In genomic region chr7:107080533-107080932, GRCh38 we compare ENCODE assay signal across 25 cellular contexts. TPM values are rescaled to one million over a fixed set of nuclear protein-coding genes. Genes with fewer than 3 reads are reported as not detected.
DNase-seq lines count a peak whose midpoint lies in the region; ATAC-seq, FAIRE-seq and TF ChIP-seq lines count a peak whose summit lies in the region.
"Had no signal": no experiment of that assay in that cellular context is flagged by ENCODE, and none has a peak within 500 bp of the region (broad histone marks: within the 10 kb centered on the region; RNA-seq: fewer than 3 reads in every experiment).

No MANE protein-coding gene starts in this region.

- H3K36me3 ChIP-seq in SK-N-SH (replicated peaks in 1 of 2; ENCODE audit: control insufficient read depth in 1 of 2, insufficient read depth in 2 of 2, low read length in 1 of 2): no peaks in the 10 kb centered on the region
- peaks cover 19% of the 10 kb centered on the region for H3K36me3 ChIP-seq in K562 (ENCODE audit: control insufficient read depth, insufficient read depth, low read length)
- H3K36me3 ChIP-seq in endothelial cell of umbilical vein (ENCODE audit: control insufficient read depth in 2 of 2, extremely low read depth in 1 of 2, insufficient read depth in 2 of 2, low read length in 2 of 2): no peaks in the 10 kb centered on the region
- H3K36me3 ChIP-seq: BLaER1 had no signal

- 96% methylated on average over 2 of the region's 2 CpGs for whole genome bisulfite sequencing in SK-N-SH (ENCODE audit: low lambda C conversion rate)
- WGBS in K562 (ENCODE audit: insufficient coverage, low coverage, missing lambda C conversion rate): 17% methylated on average over 2 of the region's 2 CpGs

- H3K4me2 ChIP-seq in SK-N-SH (no peak overlapping the region), K562 (ENCODE audit: insufficient read depth, low read length) (peak overlapping the region; percentile 75), endothelial cell of umbilical vein (ENCODE audit: insufficient read depth, low read length) (peak overlapping the region; percentile 85)
- H3K4me2 ChIP-seq: BLaER1 had no signal

- TF ChIP-seq CTCF in SK-N-SH (IDR thresholded peaks at IDR 0.05): no peak
- 0 out of 6 replicates have a peak, but pooled peaks of 1 of the 3 experiments have one; percentile 6 for TF ChIP-seq CTCF in K562 (IDR thresholded peaks at IDR 0.05 in 2 of 3, conservative IDR thresholded peaks at IDR 0.05 in 1 of 3; ENCODE audit: insufficient read depth in 2 of 3, low read depth in 1 of 3, low read length in 3 of 3)
- TF ChIP-seq CTCF in endothelial cell of umbilical vein (IDR thresholded peaks at IDR 0.05; ENCODE audit: extremely low read depth in 1 of 2, insufficient read depth in 1 of 2, low read depth in 1 of 2, low read length in 2 of 2): no peak
- no peak for TF ChIP-seq CTCF in type B pancreatic cell (conservative IDR thresholded peaks at IDR 0.05)

- no peak overlapping the region for H3K9ac ChIP-seq in SK-N-SH
- peak overlapping the region in 1 of 2 experiments; percentile 41; a peak in 3 of 4 replicates for H3K9ac ChIP-seq in K562 (ENCODE audit: insufficient read depth in 1 of 2, low read depth in 2 of 2, low read length in 2 of 2)
- H3K9ac ChIP-seq in endothelial cell of umbilical vein (replicated peaks; ENCODE audit: extremely low read depth, insufficient read depth, low read length): no peak overlapping the region
- H3K9ac ChIP-seq: BLaER1, GM23248 had no signal

- TF ChIP-seq EP300 in SK-N-SH (IDR thresholded peaks at IDR 0.05; ENCODE audit: borderline replicate concordance in 1 of 2, low read depth in 1 of 2, low read length in 1 of 2) (no peak), K562 (IDR thresholded peaks at IDR 0.05; ENCODE audit: low read length) (peak; percentile 42)

- no peak for FAIRE-seq in K562 (lab: Jason Lieb, UNC)
- no peak for FAIRE-seq in endothelial cell of umbilical vein (lab: Jason Lieb, UNC)
- FAIRE-seq: A204.1, GM12878, GM19239, H1 had no signal

- dilution Hi-C loops in endothelial cell of umbilical vein (cut with MboI; ENCODE audit: extremely low pct_ligation_motif_present, low sequenced_read_pairs): no loop called here

- H3K79me2 ChIP-seq in SK-N-SH (ENCODE audit: insufficient read depth) (0 out of 2 replicates have a peak, but pooled peaks cover 5% of the 10 kb centered on the region), K562 (ENCODE audit: control insufficient read depth, insufficient read depth, low read length) (peaks cover 96% of the 10 kb centered on the region), endothelial cell of umbilical vein (ENCODE audit: control insufficient read depth, insufficient read depth, low read length) (peaks cover 18% of the 10 kb centered on the region)

- no peak for DNase-seq in SK-N-SH
- no peak for DNase-seq in K562 (ENCODE audit: extremely low read depth in 1 of 4, low spot score in 3 of 4)
- no peak for DNase-seq in endothelial cell of umbilical vein (ENCODE audit: low read depth, low spot score)
- DNase-seq in epidermal melanocyte (ENCODE audit: insufficient read length, low spot score): no peak
- no peak for DNase-seq in type B pancreatic cell (ENCODE audit: extremely low spot score, unreplicated experiment)
- DNase-seq in activated naive CD4-positive, alpha-beta T cell (lab: John Stamatoyannopoulos, UW): no peak
- DNase-seq: Caco-2; CD4-positive, CD25-positive, alpha-beta regulatory T cell; CD8-positive, alpha-beta T cell; DMS153; DMS79; EL; GDM1; GM23248; H7; HCEC 1CT had no signal

- in situ Hi-C loops in K562 (cut with MboI): no loop called here

- TF ChIP-seq POLR2A in K562 (conservative IDR thresholded peaks at IDR 0.05) (no peak), endothelial cell of umbilical vein (IDR thresholded peaks at IDR 0.05; ENCODE audit: low read depth, low read length) (no peak)

- no peak overlapping the region for H3K4me3 Mint-ChIP-seq in type B pancreatic cell
- H3K4me3 Mint-ChIP-seq: B cell; CD4-positive, CD25-positive, alpha-beta regulatory T cell; CD8-positive, alpha-beta T cell had no signal

- TF ChIP-seq RAD21 in SK-N-SH (IDR thresholded peaks at IDR 0.05; ENCODE audit: low read length) (no peak), K562 (CRISPR knock-in tag; conservative IDR thresholded peaks at IDR 0.05 in 1 of 2, IDR thresholded peaks at IDR 0.05 in 1 of 2) (no peak)

- POLR2A ChIA-PET in SK-N-SH (lab: Yijun Ruan, JAX): interaction anchor here (1.0 kb wide), 1 partner anchor 36 kb away, joined by 3 read pairs; no protein-coding TSS in a partner anchor
- POLR2A ChIA-PET in K562 (lab: Yijun Ruan, JAX): interaction anchor here (0.6 to 7.9 kb wide), 5 partner anchors 9 to 306 kb away, joined by 3 to 44 read pairs (median 3); no protein-coding TSS in a partner anchor
- POLR2A ChIA-PET in endothelial cell of umbilical vein (lab: Charles Lee): no interaction called here

- H3K9me3 ChIP-seq in SK-N-SH (no peaks in the 10 kb centered on the region), K562 (replicated peaks; ENCODE audit: control insufficient read depth, insufficient read depth, low read depth, low read length) (no peaks in the 10 kb centered on the region), endothelial cell of umbilical vein (replicated peaks; ENCODE audit: control insufficient read depth, insufficient read depth, low read length) (no peaks in the 10 kb centered on the region)
- H3K9me3 ChIP-seq: BLaER1, Caco-2 had no signal

- no peaks in the 10 kb centered on the region for H3F3A ChIP-seq in SK-N-SH (replicated peaks; ENCODE audit: insufficient read depth)

- no TSS peak for BruUV-seq in K562 (replicated peaks; lab: Mats Ljungman, UMichigan)
- BruUV-seq in endothelial cell of umbilical vein (replicated peaks; lab: Mats Ljungman, UMichigan): no TSS peak

- H3K27ac ChIP-seq in SK-N-SH (ENCODE audit: low read depth in 2 of 2, low read length in 1 of 2) (peak overlapping the region in 1 of 2 experiments; percentile 41; a peak in 2 of 4 replicates), K562 (ENCODE audit: extremely low read depth, low read depth, low read length) (peak overlapping the region; percentile 65), endothelial cell of umbilical vein (ENCODE audit: insufficient read depth, low read depth, low read length) (peak overlapping the region; percentile 95)
- H3K27ac ChIP-seq: 22Rv1, BLaER1, C4-2B, GM23248 had no signal

- CTCF ChIA-PET in SK-N-SH (lab: Yijun Ruan, JAX): interaction anchor here (0.6 to 1.9 kb wide), 4 partner anchors 10 to 515 kb away, joined by 3 to 8 read pairs (median 6); no protein-coding TSS in a partner anchor
- CTCF ChIA-PET in K562 (lab: Yijun Ruan, JAX; ENCODE audit: low intra/inter-chr PET ratio): no interaction called here
- CTCF ChIA-PET in endothelial cell of umbilical vein (lab: Charles Lee): interaction anchor here (1.0 to 2.7 kb wide), 3 partner anchors 67 to 133 kb away, joined by 4 to 10 read pairs (median 5); no protein-coding TSS in a partner anchor

- H4K20me1 ChIP-seq in SK-N-SH (ENCODE audit: insufficient read depth) (no peaks in the 10 kb centered on the region), K562 (replicated peaks; ENCODE audit: control insufficient read depth, insufficient read depth, low read length) (no peaks in the 10 kb centered on the region; the same call in 1 of the 2 replicates), endothelial cell of umbilical vein (replicated peaks; ENCODE audit: control insufficient read depth, extremely low read depth, insufficient read depth, low read length) (no peaks in the 10 kb centered on the region)
- H4K20me1 ChIP-seq: BLaER1 had no signal

- intact Hi-C loops in K562 (cut with micrococcal nuclease) (no loop called here), endothelial cell of umbilical vein (cut with micrococcal nuclease) (no loop called here)

- H3K9me3 Mint-ChIP-seq in type B pancreatic cell: no peaks in the 10 kb centered on the region
- H3K9me3 Mint-ChIP-seq: CD4-positive, CD25-positive, alpha-beta regulatory T cell; CD8-positive, alpha-beta T cell had no signal

- H3K4me1 Mint-ChIP-seq in type B pancreatic cell (ENCODE audit: unreplicated experiment): no peaks in the 10 kb centered on the region
- H3K4me1 Mint-ChIP-seq: B cell; CD4-positive, CD25-positive, alpha-beta regulatory T cell had no signal

- H3K9me2 ChIP-seq in SK-N-SH: no peaks in the 10 kb centered on the region

- H3K27me3 ChIP-seq in SK-N-SH (ENCODE audit: insufficient read depth) (no peaks in the 10 kb centered on the region), K562 (ENCODE audit: control insufficient read depth in 2 of 2, insufficient read depth in 2 of 2, low read length in 2 of 2) (no peaks in the 10 kb centered on the region), endothelial cell of umbilical vein (ENCODE audit: control insufficient read depth in 2 of 2, insufficient read depth in 2 of 2, low read length in 2 of 2) (no peaks in the 10 kb centered on the region)
- H3K27me3 ChIP-seq: BLaER1 had no signal

- no peak overlapping the region for H3K27ac Mint-ChIP-seq in type B pancreatic cell
- H3K27ac Mint-ChIP-seq: B cell; CD8-positive, alpha-beta T cell had no signal

- H2AFZ ChIP-seq in SK-N-SH (ENCODE audit: low read depth) (no peak overlapping the region), K562 (ENCODE audit: low read depth, low read length) (no peak overlapping the region), endothelial cell of umbilical vein (ENCODE audit: low read depth, low read length) (no peak overlapping the region)
- H2AFZ ChIP-seq: GM23248 had no signal

- H3K27me3 Mint-ChIP-seq in type B pancreatic cell: no peaks in the 10 kb centered on the region
- H3K27me3 Mint-ChIP-seq: B cell had no signal

- no peaks in the 10 kb centered on the region for H3K36me3 Mint-ChIP-seq in type B pancreatic cell
- H3K36me3 Mint-ChIP-seq: CD4-positive, CD25-positive, alpha-beta regulatory T cell; CD8-positive, alpha-beta T cell had no signal

- H3K4me1 ChIP-seq in SK-N-SH (ENCODE audit: control insufficient read depth in 1 of 2, insufficient read depth in 2 of 2, low read depth in 1 of 2, low read length in 1 of 2) (peaks cover 0 to 27% of the 10 kb centered on the region in 2 experiments; a peak in 2 of 4 replicates), K562 (replicated peaks in 1 of 2; ENCODE audit: control insufficient read depth in 2 of 2, insufficient read depth in 2 of 2, low read length in 2 of 2) (peaks cover 23 to 62% of the 10 kb centered on the region in 2 experiments), endothelial cell of umbilical vein (ENCODE audit: control insufficient read depth, extremely low read depth, insufficient read depth, low read length) (peaks cover 51% of the 10 kb centered on the region)
- H3K4me1 ChIP-seq: BLaER1, Caco-2 had no signal

- H3K9me1 ChIP-seq in K562 (ENCODE audit: control insufficient read depth, insufficient read depth, low read length) (peaks cover 3% of the 10 kb centered on the region), endothelial cell of umbilical vein (replicated peaks; ENCODE audit: control insufficient read depth, extremely low read depth, insufficient read depth, low read length) (no peaks in the 10 kb centered on the region)

- ATAC-seq in SK-N-SH treated with all-trans-retinoic acid at 6 μM for 48 hours (no peak; the same call in 2 of the 3 replicates), K562 (0 out of 3 replicates have a peak, but pooled peaks have one; percentile 0)
- ATAC-seq: CD8-positive, alpha-beta T cell; GM12878 had no signal

- H3K4me3 ChIP-seq in SK-N-SH (ENCODE audit: low read depth in 2 of 2, low read length in 1 of 2) (no peak overlapping the region), K562 (no peak overlapping the region), endothelial cell of umbilical vein (replicated peaks in 1 of 3; ENCODE audit: insufficient read depth in 1 of 3, low read depth in 1 of 3, low read length in 3 of 3) (no peak overlapping the region)
- H3K4me3 ChIP-seq: BLaER1, GM12878, GM23248 had no signal

RNA-seq across cellular contexts. Expression of gene PRKAR2B, which starts 36.0 kb away (rescaled TPM):
- 17.3 and 19.3 TPM in 2 replicates for polyA plus RNA-seq in SK-N-SH (2012; rRNA removed)
- 27.9 and 35.2 TPM in 2 replicates for polyA plus RNA-seq in SK-N-SH (2012; cell fraction: cytosol; rRNA removed)
- 4.7 and 9.6 TPM in 2 replicates for polyA plus RNA-seq in SK-N-SH (2012; cell fraction: nucleus; rRNA removed)
- total RNA-seq in K562 (2011; cell fraction: chromatin; rRNA removed; ENCODE audit: low replicate concordance): 16.3 and 57.4 TPM in 2 replicates
- 14.3 and 18.3 TPM in 2 replicates for total RNA-seq in K562 (2011; cell fraction: nucleolus; rRNA removed)
- 31.1 and 47.5 TPM in 2 replicates for total RNA-seq in K562 (2011; cell fraction: nucleoplasm; rRNA removed)
- 107 and 108 TPM in 2 replicates for total RNA-seq in K562 (2014; rRNA removed)
- 156 and 172 TPM in 2 replicates for total RNA-seq in K562 (2014; rRNA removed; fragmentation: Illumina TruSeq; extraction: Trizol)
- 131 and 138 TPM in 2 replicates for total RNA-seq in K562 (2015; rRNA removed; fragmentation: Illumina TruSeq; extraction: Trizol)
- 115 and 129 TPM in 2 replicates for total RNA-seq in K562 (2021)
- polyA plus RNA-seq in K562 (2011; rRNA removed): 122 and 173 TPM in 2 replicates
- 29.4 and 57.2 TPM in 2 replicates for polyA plus RNA-seq in K562 (2011; cell fraction: cytosol; rRNA removed)
- polyA plus RNA-seq in K562 (2011; cell fraction: nucleus; rRNA removed): 17.3 and 27.3 TPM in 2 replicates
- 79.6 and 100 TPM in 2 replicates for polyA plus RNA-seq in K562 (2012)
- 117 and 140 TPM in 2 replicates for polyA plus RNA-seq in K562 (2014; fragmentation: Illumina TruSeq; extraction: Trizol)
- 10 to 100 TPM; 59.0 to 65.4 TPM for polyA plus RNA-seq in K562 (2014; fragmentation: Nextera tagmentation; extraction: Ambion mirVana)
- polyA plus RNA-seq in K562 (2014; rRNA removed): 77.1 and 86.2 TPM in 2 replicates
- polyA minus RNA-seq in K562 (2011; rRNA and poly(A)+ RNA removed): 205 and 212 TPM in 2 replicates
- polyA minus RNA-seq in K562 (2011; cell fraction: cytosol; rRNA and poly(A)+ RNA removed): 96.1 and 101 TPM in 2 replicates
- 19.3 and 36.1 TPM in 2 replicates for polyA minus RNA-seq in K562 (2011; cell fraction: nucleus; rRNA and poly(A)+ RNA removed)
- total RNA-seq in endothelial cell of umbilical vein: 37.6 and 39.8 TPM in 2 replicates
- 6.8 and 10.7 TPM in 2 replicates for polyA plus RNA-seq in endothelial cell of umbilical vein
- polyA plus RNA-seq in endothelial cell of umbilical vein (2011; cell fraction: cytosol; rRNA removed): 15.5 and 17.7 TPM in 2 replicates
- 9.1 and 15.1 TPM in 2 replicates for polyA plus RNA-seq in endothelial cell of umbilical vein (2011; cell fraction: nucleus; rRNA removed)
- 13.6 and 28.8 TPM in 2 replicates for polyA plus RNA-seq in endothelial cell of umbilical vein (2012)
- polyA minus RNA-seq in endothelial cell of umbilical vein: 12.9 and 17.3 TPM in 2 replicates
- not detected for polyA minus RNA-seq in endothelial cell of umbilical vein (2011; cell fraction: cytosol; rRNA and poly(A)+ RNA removed)
- polyA minus RNA-seq in endothelial cell of umbilical vein (2011; cell fraction: nucleus; rRNA and poly(A)+ RNA removed): 10.2 and 12.3 TPM in 2 replicates
- total RNA-seq in type B pancreatic cell (ENCODE audit: low replicate concordance): 6.3 and 7.2 TPM in 2 replicates

Comparison
In these comparisons a context has a peak if more than half of its experiments do, and no peak if none do; other contexts are left out.
1. Of the 27 proteins assayed by ChIP-seq in both K562 and SK-N-SH: peak only in K562: EP300, JUND and ZBTB33; only in SK-N-SH: GATA2; in both: none; in neither: 21; mixed calls (peak in some experiments, not most) for 2.